ENCODE assay signal across 2 cellular contexts in genomic region chr3:184368116-184368803, GRCh38.
A peak's percentile ranks its signal among the peaks of the same experiment; 100 is the strongest.
TF ChIP-seq lines count a peak whose summit lies in the region.

No MANE protein-coding gene starts in this region.

TF ChIP-seq in SK-N-SH, 30 proteins besides CTCF, POLR2A, EP300 and RAD21:
- TF ChIP-seq RXRA (IDR thresholded peaks at IDR 0.05; ENCODE audit: borderline replicate concordance, low read depth): no peak
- no peak for TF ChIP-seq ELF1 (IDR thresholded peaks at IDR 0.05)
- TF ChIP-seq, protein P1, sequence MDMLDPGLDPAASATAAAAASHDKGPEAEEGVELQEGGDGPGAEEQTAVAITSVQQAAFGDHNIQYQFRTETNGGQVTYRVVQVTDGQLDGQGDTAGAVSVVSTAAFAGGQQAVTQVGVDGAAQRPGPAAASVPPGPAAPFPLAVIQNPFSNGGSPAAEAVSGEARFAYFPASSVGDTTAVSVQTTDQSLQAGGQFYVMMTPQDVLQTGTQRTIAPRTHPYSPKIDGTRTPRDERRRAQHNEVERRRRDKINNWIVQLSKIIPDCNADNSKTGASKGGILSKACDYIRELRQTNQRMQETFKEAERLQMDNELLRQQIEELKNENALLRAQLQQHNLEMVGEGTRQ (IDR thresholded peaks at IDR 0.05; ENCODE audit: borderline replicate concordance, low read depth, low read length): no peak
- TF ChIP-seq ZBTB33 (IDR thresholded peaks at IDR 0.05; ENCODE audit: borderline replicate concordance, low read depth): 0 out of 2 replicates have a peak, but pooled peaks have one; percentile 34
- TF ChIP-seq TCF12 (IDR thresholded peaks at IDR 0.05): no peak
- TF ChIP-seq, protein P2, sequence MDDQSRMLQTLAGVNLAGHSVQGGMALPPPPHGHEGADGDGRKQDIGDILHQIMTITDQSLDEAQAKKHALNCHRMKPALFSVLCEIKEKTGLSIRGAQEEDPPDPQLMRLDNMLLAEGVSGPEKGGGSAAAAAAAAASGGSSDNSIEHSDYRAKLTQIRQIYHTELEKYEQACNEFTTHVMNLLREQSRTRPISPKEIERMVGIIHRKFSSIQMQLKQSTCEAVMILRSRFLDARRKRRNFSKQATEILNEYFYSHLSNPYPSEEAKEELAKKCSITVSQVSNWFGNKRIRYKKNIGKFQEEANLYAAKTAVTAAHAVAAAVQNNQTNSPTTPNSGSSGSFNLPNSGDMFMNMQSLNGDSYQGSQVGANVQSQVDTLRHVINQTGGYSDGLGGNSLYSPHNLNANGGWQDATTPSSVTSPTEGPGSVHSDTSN (IDR thresholded peaks at IDR 0.05): no peak
- TF ChIP-seq NFIC (IDR thresholded peaks at IDR 0.05; ENCODE audit: borderline replicate concordance): no peak
- TF ChIP-seq GATA2 (CRISPR knock-in tag; IDR thresholded peaks at IDR 0.05): no peak

TF ChIP-seq in SK-N-SH treated with all-trans-retinoic acid at 6 μM for 48 hours, 23 proteins besides CTCF, POLR2A, EP300 and RAD21:
- TF ChIP-seq ZFP30 (CRISPR knock-in tag; IDR thresholded peaks at IDR 0.05): no peak
- TF ChIP-seq CSDC2 (CRISPR knock-in tag; IDR thresholded peaks at IDR 0.05): no peak
- TF ChIP-seq ISL1 (CRISPR knock-in tag; IDR thresholded peaks at IDR 0.05): no peak
- no peak for TF ChIP-seq POU6F1 (CRISPR knock-in tag; IDR thresholded peaks at IDR 0.05; ENCODE audit: borderline replicate concordance, low read depth)
- no peak for TF ChIP-seq PPARA (CRISPR knock-in tag; IDR thresholded peaks at IDR 0.05; ENCODE audit: borderline replicate concordance)
- TF ChIP-seq, protein P3, sequence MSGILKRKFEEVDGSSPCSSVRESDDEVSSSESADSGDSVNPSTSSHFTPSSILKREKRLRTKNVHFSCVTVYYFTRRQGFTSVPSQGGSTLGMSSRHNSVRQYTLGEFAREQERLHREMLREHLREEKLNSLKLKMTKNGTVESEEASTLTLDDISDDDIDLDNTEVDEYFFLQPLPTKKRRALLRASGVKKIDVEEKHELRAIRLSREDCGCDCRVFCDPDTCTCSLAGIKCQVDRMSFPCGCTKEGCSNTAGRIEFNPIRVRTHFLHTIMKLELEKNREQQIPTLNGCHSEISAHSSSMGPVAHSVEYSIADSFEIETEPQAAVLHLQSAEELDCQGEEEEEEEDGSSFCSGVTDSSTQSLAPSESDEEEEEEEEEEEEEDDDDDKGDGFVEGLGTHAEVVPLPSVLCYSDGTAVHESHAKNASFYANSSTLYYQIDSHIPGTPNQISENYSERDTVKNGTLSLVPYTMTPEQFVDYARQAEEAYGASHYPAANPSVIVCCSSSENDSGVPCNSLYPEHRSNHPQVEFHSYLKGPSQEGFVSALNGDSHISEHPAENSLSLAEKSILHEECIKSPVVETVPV (CRISPR knock-in tag; IDR thresholded peaks at IDR 0.05): no peak
- TF ChIP-seq RARB (CRISPR knock-in tag; IDR thresholded peaks at IDR 0.05): no peak
- no peak for TF ChIP-seq ZC3H10 (CRISPR knock-in tag; IDR thresholded peaks at IDR 0.05)
- TF ChIP-seq, protein P4, sequence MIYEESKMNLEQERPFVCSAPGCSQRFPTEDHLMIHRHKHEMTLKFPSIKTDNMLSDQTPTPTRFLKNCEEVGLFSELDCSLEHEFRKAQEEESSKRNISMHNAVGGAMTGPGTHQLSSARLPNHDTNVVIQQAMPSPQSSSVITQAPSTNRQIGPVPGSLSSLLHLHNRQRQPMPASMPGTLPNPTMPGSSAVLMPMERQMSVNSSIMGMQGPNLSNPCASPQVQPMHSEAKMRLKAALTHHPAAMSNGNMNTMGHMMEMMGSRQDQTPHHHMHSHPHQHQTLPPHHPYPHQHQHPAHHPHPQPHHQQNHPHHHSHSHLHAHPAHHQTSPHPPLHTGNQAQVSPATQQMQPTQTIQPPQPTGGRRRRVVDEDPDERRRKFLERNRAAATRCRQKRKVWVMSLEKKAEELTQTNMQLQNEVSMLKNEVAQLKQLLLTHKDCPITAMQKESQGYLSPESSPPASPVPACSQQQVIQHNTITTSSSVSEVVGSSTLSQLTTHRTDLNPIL (CRISPR knock-in tag; IDR thresholded peaks at IDR 0.05; ENCODE audit: low read depth): no peak
- TF ChIP-seq ESRRG (CRISPR knock-in tag; IDR thresholded peaks at IDR 0.05): no peak
- TF ChIP-seq ZNF70 (CRISPR knock-in tag; IDR thresholded peaks at IDR 0.05): no peak
- no peak for TF ChIP-seq ARNTL (CRISPR knock-in tag; IDR thresholded peaks at IDR 0.05; ENCODE audit: borderline replicate concordance, low read depth)
- TF ChIP-seq ZNF8 (CRISPR knock-in tag; IDR thresholded peaks at IDR 0.05): no peak
- TF ChIP-seq OSR1 (CRISPR knock-in tag; IDR thresholded peaks at IDR 0.05): no peak
- TF ChIP-seq, protein P5, sequence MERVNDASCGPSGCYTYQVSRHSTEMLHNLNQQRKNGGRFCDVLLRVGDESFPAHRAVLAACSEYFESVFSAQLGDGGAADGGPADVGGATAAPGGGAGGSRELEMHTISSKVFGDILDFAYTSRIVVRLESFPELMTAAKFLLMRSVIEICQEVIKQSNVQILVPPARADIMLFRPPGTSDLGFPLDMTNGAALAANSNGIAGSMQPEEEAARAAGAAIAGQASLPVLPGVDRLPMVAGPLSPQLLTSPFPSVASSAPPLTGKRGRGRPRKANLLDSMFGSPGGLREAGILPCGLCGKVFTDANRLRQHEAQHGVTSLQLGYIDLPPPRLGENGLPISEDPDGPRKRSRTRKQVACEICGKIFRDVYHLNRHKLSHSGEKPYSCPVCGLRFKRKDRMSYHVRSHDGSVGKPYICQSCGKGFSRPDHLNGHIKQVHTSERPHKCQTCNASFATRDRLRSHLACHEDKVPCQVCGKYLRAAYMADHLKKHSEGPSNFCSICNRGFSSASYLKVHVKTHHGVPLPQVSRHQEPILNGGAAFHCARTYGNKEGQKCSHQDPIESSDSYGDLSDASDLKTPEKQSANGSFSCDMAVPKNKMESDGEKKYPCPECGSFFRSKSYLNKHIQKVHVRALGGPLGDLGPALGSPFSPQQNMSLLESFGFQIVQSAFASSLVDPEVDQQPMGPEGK (CRISPR knock-in tag; IDR thresholded peaks at IDR 0.05; ENCODE audit: borderline replicate concordance): no peak
- no peak for TF ChIP-seq GLIS3 (CRISPR knock-in tag; IDR thresholded peaks at IDR 0.05)
- no peak for TF ChIP-seq TOX (CRISPR knock-in tag; IDR thresholded peaks at IDR 0.05; ENCODE audit: borderline replicate concordance)
TF ChIP-seq in SK-N-SH treated with all-trans-retinoic acid at 6 μM for 48 hours: peak in this region for 0.
